In genomic region chr7:134724606-134725005, GRCh38 we compare ENCODE assay signal across 8 cellular contexts. TPM values are rescaled to one million over a fixed set of nuclear protein-coding genes. Genes with fewer than 3 reads are reported as not detected.
A peak's percentile ranks its signal among the peaks of the same experiment; 100 is the strongest.
DNase-seq lines count a peak whose midpoint lies in the region; ATAC-seq and TF ChIP-seq lines count a peak whose summit lies in the region.

No MANE protein-coding gene starts in this region.

- H3K4me1 ChIP-seq in PC-9 (replicated peaks; ENCODE audit: insufficient read depth) (no peaks in the 10 kb centered on the region), uterus (peaks cover 4 to 9% of the 10 kb centered on the region in 2 donors)

- H4K20me1 ChIP-seq in PC-9 (ENCODE audit: insufficient read depth) = no peaks in the 10 kb centered on the region

- no peaks in the 10 kb centered on the region for H3F3A ChIP-seq in PC-9 (ENCODE audit: insufficient read depth, low read depth)

- ATAC-seq in HG02588 (IDR thresholded peaks at IDR 0.05; ENCODE audit: unreplicated experiment) = no peak

- H3K27ac ChIP-seq in PC-9 (no peak overlapping the region), uterus (peak overlapping the region; percentile 39 to 58)

- H3K27me3 ChIP-seq in PC-9 (ENCODE audit: insufficient read depth, low read depth) = no peaks in the 10 kb centered on the region
- H3K27me3 ChIP-seq in uterus = no peaks in the 10 kb centered on the region

- peak; percentile 71 for TF ChIP-seq CTCF in PC-9 (conservative IDR thresholded peaks at IDR 0.05)
- peak; percentile 6 to 39 (median 26) for TF ChIP-seq CTCF in uterus (IDR thresholded peaks at IDR 0.05)

- no peaks in the 10 kb centered on the region for H3K9me2 ChIP-seq in PC-9 (ENCODE audit: insufficient read depth)

- no peaks in the 10 kb centered on the region for H3K36me3 ChIP-seq in PC-9 (ENCODE audit: low read depth)
- no peaks in the 10 kb centered on the region for H3K36me3 ChIP-seq in uterus

- H3K9me3 ChIP-seq in PC-9 (ENCODE audit: insufficient read depth, low read depth) (no peaks in the 10 kb centered on the region), uterus (no peaks in the 10 kb centered on the region)

- H3K4me2 ChIP-seq in PC-9 = no peak overlapping the region

- intact Hi-C loops in PC-9 (cut with micrococcal nuclease; ENCODE audit: unreplicated experiment) = no loop called here
- intact Hi-C loops in uterus (cut with DNase I; ENCODE audit: low total_unique reads) = no loop called here

- CTCF ChIA-PET in PC-9 (lab: Charles Lee) = interaction anchor here (1.0 kb wide), 1 partner anchor 13 kb away, joined by 3 read pairs; no protein-coding TSS in a partner anchor

- no peak overlapping the region for H2AFZ ChIP-seq in PC-9

- DNase-seq in stimulated activated CD4-positive, alpha-beta T cell treated with anti-CD3 and anti-CD28 coated beads, Interleukin-15, amount 100 ng/mL, for 24 hours = peak; percentile 16
- no peak for DNase-seq in stimulated activated CD4-positive, alpha-beta T cell treated with anti-CD3 and anti-CD28 coated beads, Interleukin-2, amount 100 ng/mL, for 24 hours
- DNase-seq in PC-9 (peak in 1 of 2 experiments; percentile 19), fibroblast of peridontal ligament (ENCODE audit: extremely low read depth) (peak; percentile 69), uterus (no peak), NCI-H345 (lab: John Stamatoyannopoulos, UW) (no peak), G401 (ENCODE audit: low spot score) (no peak)

- TF ChIP-seq POLR2A in uterus (IDR thresholded peaks at IDR 0.05) = no peak

- no peaks in the 10 kb centered on the region for H3K79me2 ChIP-seq in PC-9 (ENCODE audit: low read depth)

- in situ Hi-C loops in G401 (cut with HindIII; ENCODE audit: low sequenced_read_pairs) = no loop called here

- POLR2A ChIA-PET in PC-9 (lab: Charles Lee; ENCODE audit: unreplicated experiment) = no interaction called here

- no peak overlapping the region for H3K4me3 ChIP-seq in PC-9
- H3K4me3 ChIP-seq in uterus = no peak overlapping the region

- no TSS peak for BruUV-seq in PC-9 (replicated peaks; lab: Mats Ljungman, UMichigan)

RNA-seq across cellular contexts. Expression of gene CALD1, which starts 54.8 kb away (rescaled TPM):
- total RNA-seq in PC-9 (2021) = 84.4 and 97.5 TPM in 2 replicates
- total RNA-seq in uterus = 1,000 to 10,000 TPM in 1 of 4 donors, 100 to 1,000 TPM in 3; 351 to 1,046 (median 551) TPM
- total RNA-seq in G401 (2014; rRNA removed; shearing (Covaris generic)) = 0.55 and 1.9 TPM in 2 replicates

Comparison
In these comparisons a context has a peak if more than half of its experiments do, and no peak if none do; other contexts are left out.
1. DNase-seq: peak in stimulated activated CD4-positive, alpha-beta T cell treated with anti-CD3 and anti-CD28 coated beads, Interleukin-15, amount 100 ng/mL, for 24 hours (single experiment) and fibroblast of peridontal ligament (single experiment); none in stimulated activated CD4-positive, alpha-beta T cell treated with anti-CD3 and anti-CD28 coated beads, Interleukin-2, amount 100 ng/mL, for 24 hours (0 of 2), uterus (0 of 2), NCI-H345 (single experiment) and G401 (single experiment).
2. RNA of gene CALD1, which starts 54.8 kb away (total RNA-seq): 351 to 1,046 TPM in uterus and 84.4 to 97.5 TPM in PC-9; 0.55 to 1.9 TPM in G401; every median in the first group is over 10 times any median in the second.